In the genomic region with DNA sequence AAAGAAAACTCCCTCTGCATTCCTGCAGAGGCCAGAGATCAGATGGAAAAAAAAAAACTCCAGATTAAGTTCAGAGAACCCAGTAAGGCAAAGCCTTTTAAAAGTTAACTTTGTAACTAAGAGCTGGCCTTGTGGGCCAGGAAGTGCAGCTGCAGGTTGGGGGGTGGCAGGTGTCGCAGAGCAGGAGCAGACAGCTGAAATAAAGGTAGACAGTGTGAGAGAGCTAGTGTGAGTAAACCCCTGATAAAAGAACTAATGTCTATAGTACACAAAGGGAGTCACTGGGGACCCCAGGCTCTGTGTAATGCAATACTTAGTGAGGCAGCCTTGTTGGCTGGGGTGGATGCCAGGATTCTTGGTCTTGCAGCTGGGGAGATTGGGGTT, we compare ENCODE assay signal across 11 cellular contexts. TPM values are rescaled to one million over a fixed set of nuclear protein-coding genes. Genes with fewer than 3 reads are reported as not detected.
DNase-seq lines count a peak whose midpoint lies in the region; ATAC-seq and TF ChIP-seq lines count a peak whose summit lies in the region.
"Had no signal": no experiment of that assay in that cellular context is flagged by ENCODE, and none has a peak within 500 bp of the region (broad histone marks: within the 10 kb centered on the region; RNA-seq: fewer than 3 reads in every experiment).

No MANE protein-coding gene starts in this region.

- POLR2A ChIA-PET in CD8-positive, alpha-beta memory T cell (lab: Charles Lee) = no interaction called here

- H3K4me1 Mint-ChIP-seq in CD8-positive, alpha-beta memory T cell = peaks cover 24 to 48% (median 47%) of the 10 kb centered on the region in 3 donors
- H3K4me1 Mint-ChIP-seq in activated T-helper 17 cell treated with anti-CD3 and anti-CD28 coated beads, Interleukin-2, amount 50 U/mL, for 72 hours = peaks cover 17% of the 10 kb centered on the region

- no peak overlapping the region for H3K9ac ChIP-seq in colonic mucosa (ENCODE audit: low read depth in 2 of 2, low read length in 2 of 2)

- H3K9me3 Mint-ChIP-seq in CD8-positive, alpha-beta memory T cell = peaks cover 0 to 4% (median 0%) of the 10 kb centered on the region in 5 donors
- H3K9me3 Mint-ChIP-seq in activated T-helper 17 cell treated with anti-CD3 and anti-CD28 coated beads, Interleukin-2, amount 50 U/mL, for 72 hours = peaks cover 9% of the 10 kb centered on the region

- H3K27ac ChIP-seq in CD8-positive, alpha-beta memory T cell (ENCODE audit: low read depth, low read length) = no peak overlapping the region
- no peak overlapping the region for H3K27ac ChIP-seq in left lung
- H3K27ac ChIP-seq in colonic mucosa = no peak overlapping the region
- H3K27ac ChIP-seq: gastroesophageal sphincter had no signal

- H3K27me3 Mint-ChIP-seq in CD8-positive, alpha-beta memory T cell = peaks cover 4 to 8% of the 10 kb centered on the region in 2 donors
- peaks cover 4% of the 10 kb centered on the region for H3K27me3 Mint-ChIP-seq in activated T-helper 17 cell treated with anti-CD3 and anti-CD28 coated beads, Interleukin-2, amount 50 U/mL, for 72 hours
- H3K27me3 Mint-ChIP-seq: brain had no signal

- H3K36me3 Mint-ChIP-seq in CD8-positive, alpha-beta memory T cell = no peaks in the 10 kb centered on the region
- H3K36me3 Mint-ChIP-seq in activated T-helper 17 cell treated with anti-CD3 and anti-CD28 coated beads, Interleukin-2, amount 50 U/mL, for 72 hours (ENCODE audit: low read depth) = no peaks in the 10 kb centered on the region

- no peaks in the 10 kb centered on the region for H3K9me3 ChIP-seq in CD8-positive, alpha-beta memory T cell (ENCODE audit: low read length)
- H3K9me3 ChIP-seq in left lung (peaks cover 0 to 3% of the 10 kb centered on the region in 2 donors), colonic mucosa (no peaks in the 10 kb centered on the region)

- no peak for ATAC-seq in activated T-helper 17 cell treated with anti-CD3 and anti-CD28 coated beads, Interleukin-2, amount 50 U/mL, for 72 hours (replicated peaks)
- ATAC-seq in left lung = peak; percentile 7
- ATAC-seq: gastroesophageal sphincter had no signal

- no peak for TF ChIP-seq CTCF in left lung (IDR thresholded peaks at IDR 0.05)
- TF ChIP-seq CTCF in colonic mucosa (IDR thresholded peaks at IDR 0.05) = no peak

- no peak for DNase-seq in CD8-positive, alpha-beta memory T cell
- DNase-seq in NCI-H1092 treated with DMSO at 0.1 percent for 48 hours (lab: John Stamatoyannopoulos, UW) (peak; percentile 74), left lung (no peak), colonic mucosa (no peak), SHP77 (lab: John Stamatoyannopoulos, UW) (no peak), activated gamma-delta T cell treated with Interleukin-2 at 50 U/mL for 16 hours (no peak)
- no peak for DNase-seq in activated naive CD4-positive, alpha-beta T cell treated with anti-CD3 and anti-CD28 coated beads, Interleukin-2, amount 50 U/mL, for 16 hours
- DNase-seq: activated CD4-positive, alpha-beta T cell treated with anti-CD3 and anti-CD28 coated beads, Interleukin-2, amount 50 U/mL, for 1 hour had no signal

- CTCF ChIA-PET in CD8-positive, alpha-beta memory T cell (lab: Charles Lee) = no interaction called here

- peaks cover 33% of the 10 kb centered on the region for H3K4me1 ChIP-seq in CD8-positive, alpha-beta memory T cell (ENCODE audit: insufficient read depth, low read length)
- H3K4me1 ChIP-seq in left lung = peaks cover 0 to 70% of the 10 kb centered on the region in 2 donors
- H3K4me1 ChIP-seq in colonic mucosa = no peaks in the 10 kb centered on the region

- intact Hi-C loops in left lung (cut with DNase I) = no loop called here
- intact Hi-C loops in colonic mucosa (cut with DNase I) = no loop called here

- H3K4me3 ChIP-seq in CD8-positive, alpha-beta memory T cell (ENCODE audit: low read length) = no peak overlapping the region
- no peak overlapping the region for H3K4me3 ChIP-seq in left lung
- no peak overlapping the region for H3K4me3 ChIP-seq in colonic mucosa
- H3K4me3 ChIP-seq: gastroesophageal sphincter had no signal

- no peaks in the 10 kb centered on the region for H3K27me3 ChIP-seq in CD8-positive, alpha-beta memory T cell (ENCODE audit: insufficient read depth, low read length, poor library complexity, severe bottlenecking)
- H3K27me3 ChIP-seq in left lung (no peaks in the 10 kb centered on the region), colonic mucosa (no peaks in the 10 kb centered on the region)
- H3K27me3 ChIP-seq: gastroesophageal sphincter had no signal

- H3K27ac Mint-ChIP-seq in CD8-positive, alpha-beta memory T cell = peak overlapping the region in 7 of 8 donors; percentile 7 to 79 (median 33)
- H3K27ac Mint-ChIP-seq in activated T-helper 17 cell treated with anti-CD3 and anti-CD28 coated beads, Interleukin-2, amount 50 U/mL, for 72 hours = peak overlapping the region; percentile 23

- peak overlapping the region in 3 of 7 donors; percentile 0 to 41 (median 36) for H3K4me3 Mint-ChIP-seq in CD8-positive, alpha-beta memory T cell
- H3K4me3 Mint-ChIP-seq in activated T-helper 17 cell treated with anti-CD3 and anti-CD28 coated beads, Interleukin-2, amount 50 U/mL, for 72 hours = no peak overlapping the region
- H3K4me3 Mint-ChIP-seq: brain had no signal

- H3K36me3 ChIP-seq in CD8-positive, alpha-beta memory T cell (ENCODE audit: insufficient read depth, low read length) = no peaks in the 10 kb centered on the region
- H3K36me3 ChIP-seq in left lung (no peaks in the 10 kb centered on the region), colonic mucosa (no peaks in the 10 kb centered on the region)
- H3K36me3 ChIP-seq: gastroesophageal sphincter had no signal

RNA-seq across cellular contexts. Expression of a gene that starts 42.1 kb away (rescaled TPM):
- 10 to 100 TPM; 35.5 to 39.2 TPM for total RNA-seq in CD8-positive, alpha-beta memory T cell
- polyA plus RNA-seq in CD8-positive, alpha-beta memory T cell = 12.8 TPM
- total RNA-seq in activated T-helper 17 cell treated with anti-CD3 and anti-CD28 coated beads, Interleukin-2, amount 50 U/mL, for 72 hours = 10 to 100 TPM; 24.2 to 27.5 TPM
- total RNA-seq in left lung (10 to 100 TPM; 13.2 to 14.1 TPM), colonic mucosa (10 to 100 TPM; 10.1 to 23.1 TPM)
